In genomic region chr10:45003432-45004000, GRCh38 we compare ENCODE assay signal across 15 cellular contexts.
"Had no signal": no experiment of that assay in that cellular context is flagged by ENCODE, and none has a peak within 500 bp of the region (broad histone marks: within the 10 kb centered on the region; RNA-seq: fewer than 3 reads in every experiment).

No MANE protein-coding gene starts in this region.

- H3K4me3 ChIP-seq: gastrocnemius medialis, heart right ventricle, neural progenitor cell, pancreas, stomach had no signal

- H3K4me3 Mint-ChIP-seq: activated CD4-positive, alpha-beta T cell treated with anti-CD3 and anti-CD28 coated beads for 36 hours; memory B cell; neural progenitor cell had no signal

- ATAC-seq: activated CD4-positive, alpha-beta T cell treated with anti-CD3 and anti-CD28 coated beads for 36 hours; gastrocnemius medialis; heart right ventricle; left lobe of liver; pancreas had no signal

- H3K27me3 Mint-ChIP-seq: activated CD4-positive, alpha-beta T cell treated with anti-CD3 and anti-CD28 coated beads for 36 hours; memory B cell had no signal

- DNase-seq: activated CD4-positive, alpha-beta T cell treated with anti-CD3 and anti-CD28 coated beads for 36 hours; activated gamma-delta T cell treated with Interleukin-2 at 50 U/mL for 16 hours; activated T-cell treated with anti-CD3 and anti-CD28 coated beads for 4 hours; aorta; effector CD4-positive, alpha-beta T cell; gastrocnemius medialis; heart right ventricle; islet precursor cell; pancreas; stimulated activated CD4-positive, alpha-beta T cell treated with anti-CD3 and anti-CD28 coated beads, Interleukin-4, amount 100 ng/mL, for 1 hour; stimulated activated CD8-positive, alpha-beta memory T cell treated with anti-CD3 and anti-CD28 coated beads, Interleukin-4, amount 100 ng/mL, for 48 hours; stomach had no signal

- H3K27ac Mint-ChIP-seq: activated CD4-positive, alpha-beta T cell treated with anti-CD3 and anti-CD28 coated beads for 36 hours; memory B cell; neural progenitor cell had no signal
